34 cellular contexts compared by ENCODE assay signal in the genomic region with DNA sequence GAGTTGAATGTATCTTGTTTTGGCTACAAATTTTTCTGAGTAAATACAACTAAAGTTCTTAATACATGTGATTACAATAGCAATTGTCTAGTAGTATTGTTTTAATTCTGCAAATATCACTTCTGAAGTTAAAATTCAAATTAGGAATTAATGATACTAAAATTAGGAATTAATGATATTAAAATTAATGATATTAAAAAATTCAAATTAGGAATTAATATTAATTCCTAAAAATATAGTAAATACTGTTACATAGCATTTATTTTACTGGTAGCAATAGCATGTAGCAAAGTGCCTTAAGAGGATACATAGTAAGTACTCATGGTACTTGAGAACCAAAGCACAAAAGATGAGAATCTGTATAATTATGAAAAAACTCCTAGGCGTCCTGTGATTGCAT.
"Had no signal": no experiment of that assay in that cellular context is flagged by ENCODE, and none has a peak within 500 bp of the region (broad histone marks: within the 10 kb centered on the region; RNA-seq: fewer than 3 reads in every experiment).

No MANE protein-coding gene starts in this region.

- H3K4me3 Mint-ChIP-seq: activated B cell treated with CpG ODN at 0.5 μM for 24 hours; activated CD8-positive, alpha-beta memory T cell treated with anti-CD3 and anti-CD28 coated beads, Interleukin-2, amount 10 ng/mL, durations not matched to agents 7 days and 5 days; activated CD8-positive, alpha-beta T cell treated with anti-CD3 and anti-CD28 coated beads, Interleukin-2, amount 10 ng/mL, durations not matched to agents 7 days and 5 days; activated naive CD4-positive, alpha-beta T cell treated with anti-CD3 and anti-CD28 coated beads for 36 hours; activated naive CD4-positive, alpha-beta T cell treated with anti-CD3 and anti-CD28 coated beads, Interleukin-2, amount 50 U/mL, for 24 hours; activated naive CD8-positive, alpha-beta T cell treated with anti-CD3 and anti-CD28 coated beads for 36 hours; activated naive CD8-positive, alpha-beta T cell treated with anti-CD3 and anti-CD28 coated beads, Interleukin-2, amount 50 U/mL, for 24 hours; activated T-helper 1 cell treated with anti-CD3 and anti-CD28 coated beads, Interleukin-12 subunit alpha, Interleukin-12 subunit beta, Interleukin-2, Interleukin-4 antibody, amounts not matched to agents 30 ng/mL and 10 ng/mL and 1 ng/mL, durations not matched to agents 14 hours and 24 hours and 36 hours; T-helper 17 cell; T-helper 2 cell treated with Interferon-gamma antibody and Interleukin-4, amounts not matched to agents 5 μg/mL and 100 μg/mL, for 36 hours had no signal

- H3K9me3 Mint-ChIP-seq: activated B cell treated with CpG ODN at 0.5 μM for 24 hours; activated naive CD4-positive, alpha-beta T cell treated with anti-CD3 and anti-CD28 coated beads for 36 hours; activated naive CD4-positive, alpha-beta T cell treated with anti-CD3 and anti-CD28 coated beads, Interleukin-2, amount 50 U/mL, for 24 hours; activated naive CD8-positive, alpha-beta T cell treated with anti-CD3 and anti-CD28 coated beads for 36 hours; activated T-helper 1 cell treated with anti-CD3 and anti-CD28 coated beads, Interleukin-12 subunit alpha, Interleukin-12 subunit beta, Interleukin-2, Interleukin-4 antibody, amounts not matched to agents 30 ng/mL and 10 ng/mL and 1 ng/mL, durations not matched to agents 14 hours and 24 hours and 36 hours had no signal

- ATAC-seq: activated CD4-positive, CD25-positive, alpha-beta regulatory T cell treated with anti-CD3 and anti-CD28 coated beads, Interleukin-2, amount 50 U/mL, for 24 hours; activated CD8-positive, alpha-beta memory T cell treated with anti-CD3 and anti-CD28 coated beads, Interleukin-2, amount 10 ng/mL, durations not matched to agents 7 days and 5 days; activated CD8-positive, alpha-beta T cell treated with anti-CD3 and anti-CD28 coated beads, Interleukin-2, amount 10 ng/mL, durations not matched to agents 7 days and 5 days; activated naive CD8-positive, alpha-beta T cell treated with anti-CD3 and anti-CD28 coated beads, Interleukin-2, amount 50 U/mL, for 24 hours; body of pancreas; esophagus mucosa; gastrocnemius medialis; heart left ventricle; T-helper 17 cell had no signal

- H3K27me3 ChIP-seq: adrenal gland, body of pancreas, colonic mucosa, gastrocnemius medialis, heart left ventricle had no signal

- H3K9me3 ChIP-seq: adrenal gland, body of pancreas, colonic mucosa, gastrocnemius medialis had no signal

- H3K4me1 ChIP-seq: adrenal gland, body of pancreas, colonic mucosa had no signal

- H3K4me3 ChIP-seq: adrenal gland, body of pancreas, colonic mucosa, gastrocnemius medialis, heart left ventricle had no signal

- H3K4me1 Mint-ChIP-seq: activated CD8-positive, alpha-beta memory T cell treated with anti-CD3 and anti-CD28 coated beads, Interleukin-2, amount 10 ng/mL, durations not matched to agents 7 days and 5 days; T-helper 17 cell had no signal

- H3K27me3 Mint-ChIP-seq: activated B cell treated with CpG ODN at 0.5 μM for 24 hours; activated CD8-positive, alpha-beta memory T cell treated with anti-CD3 and anti-CD28 coated beads, Interleukin-2, amount 10 ng/mL, durations not matched to agents 7 days and 5 days; activated naive CD4-positive, alpha-beta T cell treated with anti-CD3 and anti-CD28 coated beads, Interleukin-2, amount 50 U/mL, for 24 hours; activated naive CD8-positive, alpha-beta T cell treated with anti-CD3 and anti-CD28 coated beads for 36 hours; activated naive CD8-positive, alpha-beta T cell treated with anti-CD3 and anti-CD28 coated beads, Interleukin-2, amount 50 U/mL, for 24 hours; T-helper 17 cell had no signal

- H3K36me3 ChIP-seq: colonic mucosa, gastrocnemius medialis had no signal

- H3K27ac Mint-ChIP-seq: activated B cell treated with CpG ODN at 0.5 μM for 24 hours; activated CD8-positive, alpha-beta memory T cell treated with anti-CD3 and anti-CD28 coated beads, Interleukin-2, amount 10 ng/mL, durations not matched to agents 7 days and 5 days; activated CD8-positive, alpha-beta T cell treated with anti-CD3 and anti-CD28 coated beads, Interleukin-2, amount 10 ng/mL, durations not matched to agents 7 days and 5 days; activated naive CD4-positive, alpha-beta T cell treated with anti-CD3 and anti-CD28 coated beads for 36 hours; activated naive CD4-positive, alpha-beta T cell treated with anti-CD3 and anti-CD28 coated beads, Interleukin-2, amount 50 U/mL, for 24 hours; activated naive CD8-positive, alpha-beta T cell treated with anti-CD3 and anti-CD28 coated beads for 36 hours; activated naive CD8-positive, alpha-beta T cell treated with anti-CD3 and anti-CD28 coated beads, Interleukin-2, amount 50 U/mL, for 24 hours; activated T-helper 1 cell treated with anti-CD3 and anti-CD28 coated beads, Interleukin-12 subunit alpha, Interleukin-12 subunit beta, Interleukin-2, Interleukin-4 antibody, amounts not matched to agents 30 ng/mL and 10 ng/mL and 1 ng/mL, durations not matched to agents 14 hours and 24 hours and 36 hours; activated T-helper 2 cell treated with anti-CD3 and anti-CD28 coated beads, Interferon-gamma antibody, Interleukin-2, Interleukin-4, amounts not matched to agents 10 μg/mL and 5 μg/mL and 100 μg/mL, durations not matched to agents 14 hours and 24 hours and 36 hours; T-helper 17 cell; T-helper 2 cell treated with Interferon-gamma antibody and Interleukin-4, amounts not matched to agents 5 μg/mL and 100 μg/mL, for 36 hours had no signal

- DNase-seq: activated B cell treated with CpG ODN at 0.5 μM for 24 hours; activated CD4-positive, alpha-beta T cell treated with anti-CD3 and anti-CD28 coated beads for 48 hours; activated CD4-positive, alpha-beta T cell treated with anti-CD3 and anti-CD28 coated beads, Interleukin-2, amount 50 U/mL, for 1 hour; activated CD4-positive, alpha-beta T cell treated with anti-CD3 and anti-CD28 coated beads, Interleukin-2, amount 50 U/mL, for 48 hours; activated CD8-positive, alpha-beta memory T cell treated with anti-CD3 and anti-CD28 coated beads, Interleukin-2, amount 10 ng/mL, durations not matched to agents 7 days and 5 days; activated CD8-positive, alpha-beta memory T cell treated with anti-CD3 and anti-CD28 coated beads, Interleukin-2, amount 50 U/mL, for 4 hours; activated CD8-positive, alpha-beta T cell treated with anti-CD3 and anti-CD28 coated beads, Interleukin-2, amount 10 ng/mL, durations not matched to agents 7 days and 5 days; activated effector memory CD4-positive, alpha-beta T cell treated with anti-CD3 and anti-CD28 coated beads, Interleukin-2, amount 50 U/mL, for 16 hours; activated naive CD4-positive, alpha-beta T cell treated with anti-CD3 and anti-CD28 coated beads for 36 hours; activated naive CD8-positive, alpha-beta T cell treated with anti-CD3 and anti-CD28 coated beads for 36 hours; activated naive CD8-positive, alpha-beta T cell treated with anti-CD3 and anti-CD28 coated beads, Interleukin-2, amount 50 U/mL, for 24 hours; activated T-cell treated with anti-CD3 and anti-CD28 coated beads, Interleukin-2, amount 50 U/mL, for 1 hour; activated T-cell treated with anti-CD3 and anti-CD28 coated beads, Interleukin-2, amount 50 U/mL, for 48 hours; adrenal gland; amygdala; aorta; body of pancreas; caudate nucleus; colonic mucosa; effector CD8-positive, alpha-beta T cell; foreskin fibroblast; gastrocnemius medialis; glutamatergic neuron; heart left ventricle; T-helper 1 cell; T-helper 17 cell; T1000; WERI-Rb-1 had no signal

- H3K27ac ChIP-seq: adrenal gland, body of pancreas, colonic mucosa, gastrocnemius medialis, WERI-Rb-1 had no signal
